ENCODE assay signal across 30 cellular contexts in the genomic region with DNA sequence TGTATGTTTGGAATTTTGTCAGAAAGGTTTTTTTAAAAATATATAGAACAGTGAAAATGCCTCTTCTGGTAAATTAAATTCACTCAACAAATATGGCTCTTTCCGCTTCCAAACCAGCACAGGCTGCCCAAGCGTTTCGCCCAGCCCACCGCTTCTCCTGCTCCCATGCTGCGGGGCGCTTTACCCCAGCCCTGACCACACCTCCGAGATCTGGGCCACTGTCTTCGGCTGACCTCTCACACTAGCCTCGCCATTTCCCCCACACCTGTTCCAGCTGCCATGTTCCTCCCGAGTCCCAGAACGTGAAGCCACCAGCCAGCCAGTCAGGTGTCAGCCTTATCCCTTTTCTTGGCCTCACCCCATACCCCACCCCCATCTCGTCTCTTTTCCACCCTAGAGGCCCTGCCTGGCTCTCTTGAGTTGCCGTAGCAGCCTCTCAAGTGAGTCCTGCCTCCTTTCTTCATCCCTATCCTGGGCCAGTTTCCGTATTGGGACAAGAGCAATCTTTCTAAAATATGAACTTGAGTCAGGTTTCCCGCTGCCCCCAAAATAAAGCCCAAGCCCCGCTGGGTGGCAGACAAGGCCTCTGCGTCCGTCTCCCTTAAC. TPM values are rescaled to one million over a fixed set of nuclear protein-coding genes. Genes with fewer than 3 reads are reported as not detected.
"Had no signal": no experiment of that assay in that cellular context is flagged by ENCODE, and none has a peak within 500 bp of the region (broad histone marks: within the 10 kb centered on the region; RNA-seq: fewer than 3 reads in every experiment).

No MANE protein-coding gene starts in this region.

- H3K27me3 ChIP-seq: breast epithelium, gastroesophageal sphincter, right lobe of liver, tibial nerve had no signal

- FAIRE-seq: colon, kidney, TTC549 had no signal

- H3K9me3 ChIP-seq: breast epithelium, gastroesophageal sphincter, neutrophil, right lobe of liver, tibial nerve had no signal

- H3K4me3 ChIP-seq: breast epithelium, gastroesophageal sphincter, right lobe of liver, tibial nerve had no signal

- H3K27me3 Mint-ChIP-seq: activated naive CD4-positive, alpha-beta T cell treated with anti-CD3 and anti-CD28 coated beads, Interleukin-2, amount 50 U/mL, for 24 hours; central memory CD8-positive, alpha-beta T cell; memory B cell had no signal

- H3K36me3 ChIP-seq: breast epithelium, gastroesophageal sphincter, neutrophil, right lobe of liver, tibial nerve had no signal

- H3K4me1 ChIP-seq: right lobe of liver had no signal

- DNase-seq: activated CD4-positive, alpha-beta memory T cell treated with anti-CD3 and anti-CD28 coated beads for 36 hours; activated CD4-positive, alpha-beta T cell treated with anti-CD3 and anti-CD28 coated beads, Interleukin-2, amount 10 ng/mL, durations not matched to agents 24 days and 14 days; activated CD4-positive, CD25-positive, alpha-beta regulatory T cell treated with anti-CD3 and anti-CD28 coated beads, Interleukin-2, amount 50 U/mL, for 72 hours; activated naive CD8-positive, alpha-beta T cell treated with anti-CD3 and anti-CD28 coated beads, Interleukin-2, amount 50 U/mL, for 24 hours; activated T-cell treated with anti-CD3 and anti-CD28 coated beads, Interleukin-2, amount 50 U/mL, for 4 hours; effector memory CD4-positive, alpha-beta T cell; erythroblast; hippocampal formation; immature natural killer cell; kidney; left colon; natural killer cell; right lobe of liver; stimulated activated CD4-positive, alpha-beta T cell treated with anti-CD3 and anti-CD28 coated beads, Interleukin-2, amount 100 ng/mL, for 48 hours; stimulated activated naive CD4-positive, alpha-beta T cell treated with Interleukin-2 at 50 U/mL for 16 hours; SW 1271; T-helper 9 cell had no signal

- H3K36me3 Mint-ChIP-seq: activated CD4-positive, alpha-beta memory T cell treated with anti-CD3 and anti-CD28 coated beads for 36 hours; activated naive CD4-positive, alpha-beta T cell treated with anti-CD3 and anti-CD28 coated beads, Interleukin-2, amount 50 U/mL, for 24 hours; memory B cell; natural killer cell had no signal

- H3K27ac Mint-ChIP-seq: activated CD4-positive, alpha-beta memory T cell treated with anti-CD3 and anti-CD28 coated beads for 36 hours; activated CD4-positive, alpha-beta T cell treated with anti-CD3 and anti-CD28 coated beads, Interleukin-2, amount 10 ng/mL, durations not matched to agents 24 days and 14 days; activated naive CD4-positive, alpha-beta T cell treated with anti-CD3 and anti-CD28 coated beads, Interleukin-2, amount 50 U/mL, for 24 hours; activated naive CD8-positive, alpha-beta T cell treated with anti-CD3 and anti-CD28 coated beads, Interleukin-2, amount 50 U/mL, for 24 hours; activated T-helper 2 cell treated with anti-CD3 and anti-CD28 coated beads, Interferon-gamma antibody, Interleukin-2, Interleukin-4, amounts not matched to agents 10 μg/mL and 5 μg/mL and 100 μg/mL, durations not matched to agents 14 hours and 24 hours and 36 hours; immature natural killer cell; memory B cell; natural killer cell; T-helper 1 cell treated with Interleukin-12 subunit alpha and Interleukin-12 subunit beta and Interleukin-4 antibody, amounts not matched to agents 30 μg/mL and 1 μg/mL, for 36 hours had no signal

- H3K9me3 Mint-ChIP-seq: activated CD4-positive, alpha-beta memory T cell treated with anti-CD3 and anti-CD28 coated beads for 36 hours; activated CD4-positive, alpha-beta T cell treated with anti-CD3 and anti-CD28 coated beads, Interleukin-2, amount 10 ng/mL, durations not matched to agents 24 days and 14 days; activated naive CD4-positive, alpha-beta T cell treated with anti-CD3 and anti-CD28 coated beads, Interleukin-2, amount 50 U/mL, for 24 hours; activated naive CD8-positive, alpha-beta T cell treated with anti-CD3 and anti-CD28 coated beads, Interleukin-2, amount 50 U/mL, for 24 hours; activated T-cell treated with anti-CD3 and anti-CD28 coated beads, Interleukin-2, amount 50 U/mL, for 4 hours; activated T-helper 2 cell treated with anti-CD3 and anti-CD28 coated beads, Interferon-gamma antibody, Interleukin-2, Interleukin-4, amounts not matched to agents 10 μg/mL and 5 μg/mL and 100 μg/mL, durations not matched to agents 14 hours and 24 hours and 36 hours; central memory CD8-positive, alpha-beta T cell; immature natural killer cell; memory B cell; natural killer cell; T-helper 1 cell treated with Interleukin-12 subunit alpha and Interleukin-12 subunit beta and Interleukin-4 antibody, amounts not matched to agents 30 μg/mL and 1 μg/mL, for 36 hours had no signal

- H3K4me1 Mint-ChIP-seq: activated naive CD4-positive, alpha-beta T cell treated with anti-CD3 and anti-CD28 coated beads, Interleukin-2, amount 50 U/mL, for 24 hours had no signal

- H3K27ac ChIP-seq: breast epithelium, gastroesophageal sphincter, neutrophil, right lobe of liver, tibial nerve, VCaP had no signal

- H3K4me3 Mint-ChIP-seq: activated CD4-positive, alpha-beta memory T cell treated with anti-CD3 and anti-CD28 coated beads for 36 hours; activated CD4-positive, alpha-beta T cell treated with anti-CD3 and anti-CD28 coated beads, Interleukin-2, amount 10 ng/mL, durations not matched to agents 24 days and 14 days; activated naive CD4-positive, alpha-beta T cell treated with anti-CD3 and anti-CD28 coated beads, Interleukin-2, amount 50 U/mL, for 24 hours; activated naive CD8-positive, alpha-beta T cell treated with anti-CD3 and anti-CD28 coated beads, Interleukin-2, amount 50 U/mL, for 24 hours; activated T-cell treated with anti-CD3 and anti-CD28 coated beads, Interleukin-2, amount 50 U/mL, for 4 hours; central memory CD8-positive, alpha-beta T cell; immature natural killer cell; memory B cell; natural killer cell; T-helper 1 cell treated with Interleukin-12 subunit alpha and Interleukin-12 subunit beta and Interleukin-4 antibody, amounts not matched to agents 30 μg/mL and 1 μg/mL, for 36 hours had no signal

RNA-seq across cellular contexts. Expression of gene SLC12A8, which starts 46.5 kb away (rescaled TPM):
- total RNA-seq: mononuclear cell had no signal
